ENCODE assay signal across 12 cellular contexts in the genomic region with DNA sequence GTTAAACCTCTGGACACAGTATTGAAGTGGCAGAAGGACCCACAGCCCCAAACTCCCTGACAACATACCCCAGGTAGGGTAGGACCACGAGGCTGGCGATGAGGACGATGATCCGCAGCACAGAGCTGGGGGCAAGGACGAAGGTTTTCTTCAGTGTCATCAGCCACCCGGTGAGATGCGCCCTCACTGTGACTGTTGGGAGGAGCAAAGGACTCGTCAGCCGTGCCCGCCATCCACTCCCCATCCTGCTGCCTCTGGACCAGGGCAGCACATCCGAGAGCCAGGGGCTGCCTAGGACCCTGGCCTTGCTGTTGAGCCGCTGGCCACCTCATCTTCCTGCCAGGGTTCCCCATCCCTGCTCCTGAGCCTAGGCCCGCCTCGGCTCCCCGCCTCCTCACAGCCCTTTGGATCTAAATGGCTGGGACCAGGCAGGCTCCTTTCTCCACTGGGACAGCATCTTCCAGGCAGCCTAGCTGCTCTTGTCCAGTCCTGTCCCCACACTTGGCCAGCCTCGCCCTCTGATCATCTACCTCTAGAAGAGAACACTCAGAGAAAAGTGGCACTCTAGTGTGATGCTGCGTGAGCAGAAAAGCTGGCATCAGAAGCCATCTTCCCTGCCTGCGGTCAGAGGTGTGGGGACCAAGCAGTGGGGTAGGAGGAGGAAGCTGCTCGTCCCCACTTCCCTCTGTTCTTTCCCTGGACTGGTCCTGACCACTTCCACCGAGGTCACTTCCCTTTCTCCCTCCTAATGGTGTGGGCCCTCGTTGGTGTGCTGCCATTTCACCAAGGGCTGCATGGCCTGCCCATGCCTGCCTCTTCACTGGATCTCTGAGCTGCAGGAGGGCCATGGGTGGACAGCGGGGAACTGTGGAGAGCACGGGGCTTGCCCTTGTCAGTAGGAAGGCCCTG. TPM values are rescaled to one million over a fixed set of nuclear protein-coding genes. Genes with fewer than 3 reads are reported as not detected.
DNase-seq lines count a peak whose midpoint lies in the region; ATAC-seq and TF ChIP-seq lines count a peak whose summit lies in the region.
"Had no signal": no experiment of that assay in that cellular context is flagged by ENCODE, and none has a peak within 500 bp of the region (broad histone marks: within the 10 kb centered on the region; RNA-seq: fewer than 3 reads in every experiment).

No MANE protein-coding gene starts in this region.

- no peaks in the 10 kb centered on the region for H3K9me3 Mint-ChIP-seq in T-helper 2 cell treated with Interferon-gamma antibody and Interleukin-4, amounts not matched to agents 5 μg/mL and 100 μg/mL, for 36 hours
- no peaks in the 10 kb centered on the region for H3K9me3 Mint-ChIP-seq in HFFc6
- no peaks in the 10 kb centered on the region for H3K9me3 Mint-ChIP-seq in activated naive CD8-positive, alpha-beta T cell treated with anti-CD3 and anti-CD28 coated beads, Interleukin-2, amount 50 U/mL, for 24 hours
- H3K9me3 Mint-ChIP-seq in naive thymus-derived CD4-positive, alpha-beta T cell = peaks cover 0 to 4% (median 0%) of the 10 kb centered on the region in 11 donors

- POLR2A ChIA-PET in naive thymus-derived CD4-positive, alpha-beta T cell (lab: Charles Lee) = interaction anchor here (0.5 to 1.4 kb wide), 3 partner anchors 8 to 53 kb away, joined by 3 to 4 read pairs (median 3); no protein-coding TSS in a partner anchor

- no peaks in the 10 kb centered on the region for H3K9me3 ChIP-seq in naive thymus-derived CD4-positive, alpha-beta T cell (ENCODE audit: control insufficient read depth in 2 of 3, low read length in 3 of 3)
- H3K9me3 ChIP-seq: Peyer's patch, upper lobe of left lung had no signal

- no peaks in the 10 kb centered on the region for H3K27me3 Mint-ChIP-seq in T-helper 2 cell treated with Interferon-gamma antibody and Interleukin-4, amounts not matched to agents 5 μg/mL and 100 μg/mL, for 36 hours (ENCODE audit: low read depth)
- H3K27me3 Mint-ChIP-seq in HFFc6 (ENCODE audit: insufficient read depth) = peaks cover 4% of the 10 kb centered on the region; the same call in 1 of the 2 replicates
- no peaks in the 10 kb centered on the region for H3K27me3 Mint-ChIP-seq in activated naive CD8-positive, alpha-beta T cell treated with anti-CD3 and anti-CD28 coated beads, Interleukin-2, amount 50 U/mL, for 24 hours
- H3K27me3 Mint-ChIP-seq in naive thymus-derived CD4-positive, alpha-beta T cell = no peaks in the 10 kb centered on the region

- no peaks in the 10 kb centered on the region for H3K27me3 ChIP-seq in naive thymus-derived CD4-positive, alpha-beta T cell (ENCODE audit: control insufficient read depth in 2 of 2, insufficient read depth in 2 of 2, low read length in 2 of 2)
- H3K27me3 ChIP-seq: cardiac muscle cell, Peyer's patch, upper lobe of left lung had no signal

- no peak for TF ChIP-seq CTCF in HFFc6 (IDR thresholded peaks at IDR 0.05)

- CTCF ChIA-PET in naive thymus-derived CD4-positive, alpha-beta T cell (lab: Charles Lee) = interaction anchor here (0.6 to 0.9 kb wide), 2 partner anchors 11 to 28 kb away, joined by 3 read pairs; no protein-coding TSS in a partner anchor

- peak overlapping the region; percentile 26 for H3K27ac Mint-ChIP-seq in T-helper 2 cell treated with Interferon-gamma antibody and Interleukin-4, amounts not matched to agents 5 μg/mL and 100 μg/mL, for 36 hours
- peak overlapping the region; percentile 16; the same call in 1 of the 2 replicates for H3K27ac Mint-ChIP-seq in HFFc6
- H3K27ac Mint-ChIP-seq in activated naive CD8-positive, alpha-beta T cell treated with anti-CD3 and anti-CD28 coated beads, Interleukin-2, amount 50 U/mL, for 24 hours = peak overlapping the region; percentile 74
- H3K27ac Mint-ChIP-seq in naive thymus-derived CD4-positive, alpha-beta T cell = peak overlapping the region; percentile 61 to 83 (median 73)

- no peak for DNase-seq in T-helper 2 cell treated with Interferon-gamma antibody and Interleukin-4, amounts not matched to agents 5 μg/mL and 100 μg/mL, for 36 hours (ENCODE audit: low spot score)
- DNase-seq in T-helper 2 cell (no peak), HFFc6 (no peak), NCI-H1436 treated with DMSO at 0.1 percent for 48 hours (lab: John Stamatoyannopoulos, UW) (no peak)
- DNase-seq in activated naive CD8-positive, alpha-beta T cell treated with anti-CD3 and anti-CD28 coated beads, Interleukin-2, amount 50 U/mL, for 24 hours = no peak
- no peak for DNase-seq in naive thymus-derived CD4-positive, alpha-beta T cell
- no peak for DNase-seq in effector CD4-positive, alpha-beta T cell
- DNase-seq: activated CD4-positive, alpha-beta T cell treated with anti-CD3 and anti-CD28 coated beads for 1 hour; Peyer's patch; upper lobe of left lung had no signal

- intact Hi-C loops in naive thymus-derived CD4-positive, alpha-beta T cell (cut with micrococcal nuclease) = no loop called here

- no peak overlapping the region for H3K4me3 Mint-ChIP-seq in T-helper 2 cell treated with Interferon-gamma antibody and Interleukin-4, amounts not matched to agents 5 μg/mL and 100 μg/mL, for 36 hours
- H3K4me3 Mint-ChIP-seq in HFFc6 = no peak overlapping the region
- H3K4me3 Mint-ChIP-seq in activated naive CD8-positive, alpha-beta T cell treated with anti-CD3 and anti-CD28 coated beads, Interleukin-2, amount 50 U/mL, for 24 hours = no peak overlapping the region
- no peak overlapping the region for H3K4me3 Mint-ChIP-seq in naive thymus-derived CD4-positive, alpha-beta T cell

- H3K4me3 ChIP-seq in naive thymus-derived CD4-positive, alpha-beta T cell (ENCODE audit: low read length) = no peak overlapping the region
- H3K4me3 ChIP-seq: cardiac muscle cell, Peyer's patch, upper lobe of left lung had no signal

- peaks cover 0 to 70% (median 20%) of the 10 kb centered on the region in 3 experiments for H3K36me3 ChIP-seq in naive thymus-derived CD4-positive, alpha-beta T cell (ENCODE audit: control insufficient read depth in 2 of 3, insufficient read depth in 3 of 3, low read length in 3 of 3)

- peaks cover under 1 to 8% of the 10 kb centered on the region in 2 donors for H3K4me1 ChIP-seq in naive thymus-derived CD4-positive, alpha-beta T cell (ENCODE audit: control insufficient read depth in 2 of 2, insufficient read depth in 2 of 2, low read length in 2 of 2)
- H3K4me1 ChIP-seq: Peyer's patch had no signal

- peaks cover 85% of the 10 kb centered on the region for H3K36me3 Mint-ChIP-seq in T-helper 2 cell treated with Interferon-gamma antibody and Interleukin-4, amounts not matched to agents 5 μg/mL and 100 μg/mL, for 36 hours (ENCODE audit: low read depth)
- H3K36me3 Mint-ChIP-seq in HFFc6 (ENCODE audit: low read depth) = peaks cover 61% of the 10 kb centered on the region
- H3K36me3 Mint-ChIP-seq in activated naive CD8-positive, alpha-beta T cell treated with anti-CD3 and anti-CD28 coated beads, Interleukin-2, amount 50 U/mL, for 24 hours (ENCODE audit: low read depth) = peaks cover 53% of the 10 kb centered on the region
- peaks cover 25 to 79% (median 37%) of the 10 kb centered on the region in 5 donors for H3K36me3 Mint-ChIP-seq in naive thymus-derived CD4-positive, alpha-beta T cell

- no peak for ATAC-seq in activated naive CD8-positive, alpha-beta T cell treated with anti-CD3 and anti-CD28 coated beads, Interleukin-2, amount 50 U/mL, for 24 hours
- no peak for ATAC-seq in naive thymus-derived CD4-positive, alpha-beta T cell
- ATAC-seq in HG03196 (IDR thresholded peaks at IDR 0.05; ENCODE audit: unreplicated experiment) = no peak

- peaks cover 18% of the 10 kb centered on the region for H3K4me1 Mint-ChIP-seq in T-helper 2 cell treated with Interferon-gamma antibody and Interleukin-4, amounts not matched to agents 5 μg/mL and 100 μg/mL, for 36 hours (ENCODE audit: low read depth)
- H3K4me1 Mint-ChIP-seq in HFFc6 (ENCODE audit: low read depth) = peaks cover 2% of the 10 kb centered on the region; the same call in 1 of the 2 replicates
- H3K4me1 Mint-ChIP-seq in activated naive CD8-positive, alpha-beta T cell treated with anti-CD3 and anti-CD28 coated beads, Interleukin-2, amount 50 U/mL, for 24 hours = peaks cover 10% of the 10 kb centered on the region
- peaks cover 13 to 44% (median 31%) of the 10 kb centered on the region in 7 donors for H3K4me1 Mint-ChIP-seq in naive thymus-derived CD4-positive, alpha-beta T cell

- H3K27ac ChIP-seq in naive thymus-derived CD4-positive, alpha-beta T cell (ENCODE audit: low read depth, low read length) = peak overlapping the region; percentile 27
- H3K27ac ChIP-seq: cardiac muscle cell, Peyer's patch, upper lobe of left lung had no signal

RNA-seq across cellular contexts. Expression of a gene that starts 49.2 kb away (rescaled TPM):
- 10 to 100 TPM; 17.5 to 22.0 (median 21.3) TPM for total RNA-seq in HFFc6 (2021; fragmentation: NEBNext Ultra II Directional; extraction: Animal tissue kit (Norgen Biotek cat#: 25700))
- 10 to 100 TPM; 48.3 to 66.9 (median 58.2) TPM for total RNA-seq in naive thymus-derived CD4-positive, alpha-beta T cell
- 10 to 100 TPM; 12.1 to 13.6 TPM for polyA plus RNA-seq in naive thymus-derived CD4-positive, alpha-beta T cell

Comparison
In these comparisons a context has a peak if more than half of its experiments do, and no peak if none do; other contexts are left out.
1. H3K27ac Mint-ChIP-seq: peak in every context shown above with its lines; median percentile 74 in activated naive CD8-positive, alpha-beta T cell treated with anti-CD3 and anti-CD28 coated beads, Interleukin-2, amount 50 U/mL, for 24 hours; 73 in naive thymus-derived CD4-positive, alpha-beta T cell; 26 in T-helper 2 cell treated with Interferon-gamma antibody and Interleukin-4, amounts not matched to agents 5 μg/mL and 100 μg/mL, for 36 hours; 16 in HFFc6.